ENCODE assay signal across 19 cellular contexts in the genomic region with DNA sequence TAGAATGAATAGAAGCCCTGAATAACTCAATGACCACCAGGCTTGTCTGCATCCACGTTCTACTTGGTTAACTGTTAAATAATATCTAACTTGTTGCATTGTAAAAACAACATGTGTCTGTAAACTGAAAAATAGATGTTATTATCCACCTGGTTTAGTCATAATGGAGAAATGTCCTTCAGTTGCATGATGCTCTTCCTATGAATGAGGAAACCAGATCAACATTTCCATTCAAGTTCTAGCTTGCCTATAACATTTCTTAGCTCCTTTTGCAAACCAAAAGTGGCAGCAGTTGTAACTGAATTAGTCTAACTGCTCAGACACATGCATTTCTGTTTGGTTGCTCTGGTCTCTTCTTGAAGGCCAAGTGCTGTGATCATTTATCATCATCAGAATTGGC.
"Had no signal": no experiment of that assay in that cellular context is flagged by ENCODE, and none has a peak within 500 bp of the region (broad histone marks: within the 10 kb centered on the region; RNA-seq: fewer than 3 reads in every experiment).

No MANE protein-coding gene starts in this region.

- DNase-seq: activated CD4-positive, alpha-beta memory T cell treated with anti-CD3 and anti-CD28 coated beads for 36 hours; activated CD4-positive, alpha-beta T cell treated with anti-CD3 and anti-CD28 coated beads for 48 hours; activated naive CD4-positive, alpha-beta T cell treated with Interleukin-2 at 50 U/mL for 16 hours; activated naive CD8-positive, alpha-beta T cell treated with anti-CD3 and anti-CD28 coated beads for 36 hours; activated T-cell treated with anti-CD3 and anti-CD28 coated beads, Interleukin-2, amount 50 U/mL, for 48 hours; cerebellar nuclear complex; left lung; midbrain; natural killer cell; ovary; psoas muscle; right cardiac atrium; stimulated activated CD4-positive, alpha-beta T cell treated with anti-CD3 and anti-CD28 coated beads, Interleukin-12 subunit alpha, Interleukin-12 subunit beta, amount 100 ng/mL, for 4 hours; stimulated activated CD4-positive, alpha-beta T cell treated with anti-CD3 and anti-CD28 coated beads, Interleukin-1b, Interleukin-23, amount 100 ng/mL, for 48 hours; stimulated activated naive CD8-positive, alpha-beta T cell treated with anti-CD3 and anti-CD28 coated beads, Interleukin-15, amount 100 ng/mL, for 72 hours; tibial artery had no signal

- H3K27ac ChIP-seq: coronary artery, left lung, ovary, psoas muscle, tibial artery had no signal

- H3K27ac Mint-ChIP-seq: activated CD4-positive, alpha-beta memory T cell treated with anti-CD3 and anti-CD28 coated beads for 36 hours; activated naive CD8-positive, alpha-beta T cell treated with anti-CD3 and anti-CD28 coated beads for 36 hours; natural killer cell had no signal

- H3K4me3 Mint-ChIP-seq: activated CD4-positive, alpha-beta memory T cell treated with anti-CD3 and anti-CD28 coated beads for 36 hours; activated naive CD8-positive, alpha-beta T cell treated with anti-CD3 and anti-CD28 coated beads for 36 hours; natural killer cell; stimulated activated naive CD8-positive, alpha-beta T cell treated with anti-CD3 and anti-CD28 coated beads, Interleukin-15, amount 100 ng/mL, for 72 hours had no signal

- H3K4me3 ChIP-seq: coronary artery, left lung, lung, ovary, psoas muscle, tibial artery had no signal

- H3K9me3 Mint-ChIP-seq: activated CD4-positive, alpha-beta memory T cell treated with anti-CD3 and anti-CD28 coated beads for 36 hours; activated naive CD8-positive, alpha-beta T cell treated with anti-CD3 and anti-CD28 coated beads for 36 hours; natural killer cell; stimulated activated naive CD8-positive, alpha-beta T cell treated with anti-CD3 and anti-CD28 coated beads, Interleukin-15, amount 100 ng/mL, for 72 hours had no signal

- H3K4me1 ChIP-seq: left lung, psoas muscle, tibial artery had no signal

- H3K9me3 ChIP-seq: left lung, ovary, psoas muscle, tibial artery had no signal

- H3K4me1 Mint-ChIP-seq: stimulated activated naive CD8-positive, alpha-beta T cell treated with anti-CD3 and anti-CD28 coated beads, Interleukin-15, amount 100 ng/mL, for 72 hours had no signal

- FAIRE-seq: astrocyte had no signal

- H3K36me3 Mint-ChIP-seq: activated CD4-positive, alpha-beta memory T cell treated with anti-CD3 and anti-CD28 coated beads for 36 hours; activated naive CD8-positive, alpha-beta T cell treated with anti-CD3 and anti-CD28 coated beads for 36 hours; natural killer cell had no signal

- H3K36me3 ChIP-seq: left lung, ovary, tibial artery had no signal
